Comparison of ENCODE assay signal across 8 cellular contexts in the genomic region with DNA sequence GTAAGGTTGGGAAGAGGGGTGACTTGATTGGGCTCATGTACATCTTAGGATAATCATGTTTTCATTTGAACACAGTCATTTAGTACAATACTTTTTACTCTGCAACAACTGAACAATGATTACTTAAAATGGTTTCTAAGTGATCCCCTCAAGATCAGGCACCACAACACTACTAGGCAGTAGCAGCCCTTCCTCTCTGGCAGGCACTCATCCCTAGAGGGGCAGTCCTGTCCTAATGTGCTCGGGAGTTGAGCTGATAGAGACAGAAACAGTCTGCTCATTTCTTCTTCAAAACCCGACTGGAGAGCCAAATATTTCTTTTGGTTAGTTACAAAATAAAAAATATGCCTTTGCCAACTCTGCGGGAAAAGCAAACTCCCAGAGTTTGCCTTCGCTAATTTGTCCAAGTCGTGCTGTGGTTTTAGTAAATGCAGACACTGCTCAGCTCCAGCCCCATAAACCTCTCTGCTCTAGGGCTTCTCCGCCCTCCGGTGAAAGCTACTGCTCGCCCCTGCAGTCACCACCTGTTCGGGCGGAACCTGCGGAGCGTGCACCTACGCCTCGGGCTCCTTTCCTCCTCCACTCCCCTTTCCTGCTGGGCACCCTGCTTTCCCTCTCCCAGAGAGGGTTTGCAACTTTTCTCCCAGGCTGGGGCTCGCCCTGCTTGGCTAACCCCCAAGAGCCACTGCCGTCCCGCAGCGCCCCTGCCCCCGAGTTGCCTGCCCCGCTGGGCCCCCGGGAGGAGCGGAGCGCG. TPM values are rescaled to one million over a fixed set of nuclear protein-coding genes. Genes with fewer than 3 reads are reported as not detected.
DNase-seq lines count a peak whose midpoint lies in the region; ATAC-seq, FAIRE-seq and TF ChIP-seq lines count a peak whose summit lies in the region.

No MANE protein-coding gene starts in this region.

- peak overlapping the region; percentile 44 for H3K4me3 ChIP-seq in retinal pigment epithelial cell (ENCODE audit: low read length)

- ATAC-seq in GM18505 (IDR thresholded peaks at IDR 0.05; ENCODE audit: unreplicated experiment) (peak; percentile 28), HG02759 (IDR thresholded peaks at IDR 0.05; ENCODE audit: unreplicated experiment) (peak; percentile 49)

- no peaks in the 10 kb centered on the region for H3K4me1 Mint-ChIP-seq in glutamatergic neuron (ENCODE audit: low read depth, unreplicated experiment)
- H3K4me1 Mint-ChIP-seq in activated CD4-positive, alpha-beta memory T cell treated with anti-CD3 and anti-CD28 coated beads, Interleukin-2, amount 10 ng/mL, durations not matched to agents 7 days and 5 days = peaks cover 7% of the 10 kb centered on the region

- H3K4me3 Mint-ChIP-seq in glutamatergic neuron (ENCODE audit: unreplicated experiment) = peak overlapping the region; percentile 31
- H3K4me3 Mint-ChIP-seq in activated CD4-positive, alpha-beta memory T cell treated with anti-CD3 and anti-CD28 coated beads, Interleukin-2, amount 10 ng/mL, durations not matched to agents 7 days and 5 days = no peak overlapping the region

- DNase-seq in NCI-H69 (lab: John Stamatoyannopoulos, UW) = peak; percentile 92
- DNase-seq in glutamatergic neuron = no peak
- no peak for DNase-seq in retinal pigment epithelial cell (ENCODE audit: low read depth)
- DNase-seq in activated CD4-positive, alpha-beta memory T cell treated with anti-CD3 and anti-CD28 coated beads, Interleukin-2, amount 10 ng/mL, durations not matched to agents 7 days and 5 days = no peak
- DNase-seq in OCI-M1 (lab: John Stamatoyannopoulos, UW) = no peak
- DNase-seq in H54 (ENCODE audit: insufficient read length, low spot score) = no peak

- no peak overlapping the region for H3K27ac Mint-ChIP-seq in glutamatergic neuron (ENCODE audit: unreplicated experiment)
- H3K27ac Mint-ChIP-seq in activated CD4-positive, alpha-beta memory T cell treated with anti-CD3 and anti-CD28 coated beads, Interleukin-2, amount 10 ng/mL, durations not matched to agents 7 days and 5 days = no peak overlapping the region

- no peak for FAIRE-seq in H54 (lab: Jason Lieb, UNC)

- no peaks in the 10 kb centered on the region for H3K36me3 Mint-ChIP-seq in glutamatergic neuron (ENCODE audit: unreplicated experiment)
- H3K36me3 Mint-ChIP-seq in activated CD4-positive, alpha-beta memory T cell treated with anti-CD3 and anti-CD28 coated beads, Interleukin-2, amount 10 ng/mL, durations not matched to agents 7 days and 5 days (ENCODE audit: low read depth) = no peaks in the 10 kb centered on the region

- POLR2A ChIA-PET in activated CD4-positive, alpha-beta memory T cell treated with anti-CD3 and anti-CD28 coated beads, Interleukin-2, amount 10 ng/mL, durations not matched to agents 7 days and 5 days (lab: Charles Lee) = no interaction called here

- H3K9me3 Mint-ChIP-seq in glutamatergic neuron (ENCODE audit: unreplicated experiment) = no peaks in the 10 kb centered on the region
- no peaks in the 10 kb centered on the region for H3K9me3 Mint-ChIP-seq in activated CD4-positive, alpha-beta memory T cell treated with anti-CD3 and anti-CD28 coated beads, Interleukin-2, amount 10 ng/mL, durations not matched to agents 7 days and 5 days

- TF ChIP-seq POLR2A in GM18505 (IDR thresholded peaks at IDR 0.05; ENCODE audit: borderline replicate concordance, extremely low read depth, insufficient read depth, insufficient read length) (no peak), H54 (IDR thresholded peaks at IDR 0.05; ENCODE audit: low read depth, low read length) (no peak)

- peaks cover 12% of the 10 kb centered on the region for H3K27me3 Mint-ChIP-seq in glutamatergic neuron (ENCODE audit: unreplicated experiment)
- H3K27me3 Mint-ChIP-seq in activated CD4-positive, alpha-beta memory T cell treated with anti-CD3 and anti-CD28 coated beads, Interleukin-2, amount 10 ng/mL, durations not matched to agents 7 days and 5 days = peaks cover 71% of the 10 kb centered on the region

- TF ChIP-seq CTCF in glutamatergic neuron (IDR thresholded peaks at IDR 0.05; ENCODE audit: partially characterized antibody, unreplicated experiment) (no peak), retinal pigment epithelial cell (conservative IDR thresholded peaks at IDR 0.05; ENCODE audit: low read depth, low read length) (no peak)

- CTCF ChIA-PET in activated CD4-positive, alpha-beta memory T cell treated with anti-CD3 and anti-CD28 coated beads, Interleukin-2, amount 10 ng/mL, durations not matched to agents 7 days and 5 days (lab: Charles Lee) = no interaction called here

RNA-seq across cellular contexts. Expression of a gene that starts 0.5 kb away (rescaled TPM):
- not detected for total RNA-seq in glutamatergic neuron (ENCODE audit: unreplicated experiment)
- not detected for total RNA-seq in activated CD4-positive, alpha-beta memory T cell treated with anti-CD3 and anti-CD28 coated beads, Interleukin-2, amount 10 ng/mL, durations not matched to agents 7 days and 5 days
